29 cellular contexts compared by ENCODE assay signal in the genomic region with DNA sequence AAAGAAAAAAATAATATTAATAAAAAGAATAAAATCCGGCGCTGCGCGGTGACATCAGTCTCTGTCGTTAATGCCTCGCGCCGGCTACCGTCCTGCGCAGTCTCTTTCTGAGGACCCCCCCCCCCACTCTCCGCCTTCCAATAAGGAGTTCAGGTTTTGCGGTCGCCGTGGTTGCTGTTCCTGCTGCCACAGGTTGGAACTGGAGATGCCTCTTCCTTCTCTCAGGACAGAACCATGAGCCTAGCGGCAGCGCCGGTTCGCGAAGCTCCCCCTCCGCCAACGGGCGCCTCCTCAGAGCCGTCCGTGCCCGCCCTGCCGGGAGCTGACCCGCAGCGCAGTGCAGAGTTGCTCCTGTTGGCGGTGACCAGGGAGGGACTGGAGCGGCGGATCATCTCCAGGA.
"Had no signal": no experiment of that assay in that cellular context is flagged by ENCODE, and none has a peak within 500 bp of the region (broad histone marks: within the 10 kb centered on the region; RNA-seq: fewer than 3 reads in every experiment).

No MANE protein-coding gene starts in this region.

- H3K27me3 ChIP-seq: pancreas, tibial artery, upper lobe of right lung had no signal

- FAIRE-seq: kidney, pancreas, small intestine had no signal

- H3K36me3 ChIP-seq: pancreas, prostate gland, sigmoid colon, stomach, tibial artery, upper lobe of right lung had no signal

- H3K4me3 ChIP-seq: pancreas, prostate gland, sigmoid colon, stomach, tibial artery, upper lobe of right lung had no signal

- DNase-seq: activated CD4-positive, alpha-beta T cell treated with anti-CD3 and anti-CD28 coated beads, Interleukin-2, amount 10 ng/mL, durations not matched to agents 7 days and 5 days; activated CD4-positive, CD25-positive, alpha-beta regulatory T cell treated with anti-CD3 and anti-CD28 coated beads, Interleukin-2, amount 50 U/mL, for 72 hours; activated CD8-positive, alpha-beta T cell treated with anti-CD3 and anti-CD28 coated beads for 36 hours; activated naive CD8-positive, alpha-beta T cell treated with anti-CD3 and anti-CD28 coated beads, Interleukin-2, amount 50 U/mL, for 24 hours; activated T-cell treated with anti-CD3 and anti-CD28 coated beads, Interleukin-2, amount 50 U/mL, for 4 hours; amygdala; caudate nucleus; cortex of kidney; effector memory CD8-positive, alpha-beta T cell; erythroblast; foreskin fibroblast; hippocampal formation; kidney; left colon; mammary epithelial cell; naive B cell; retina; sigmoid colon; small intestine; stimulated activated CD4-positive, alpha-beta T cell treated with anti-CD3 and anti-CD28 coated beads, Interleukin-4, amount 100 ng/mL, for 4 hours; stimulated activated CD8-positive, alpha-beta memory T cell treated with anti-CD3 and anti-CD28 coated beads, Interleukin-4, amount 100 ng/mL, for 48 hours; stimulated activated naive B cell treated with anti-CD40 and anti-IgM and Interleukin-4, amounts not matched to agents 10 μg/mL and 1 μg/mL and 100 μg/mL, for 72 hours; stomach; T1000; tibial artery; upper lobe of right lung had no signal

- ATAC-seq: activated CD8-positive, alpha-beta T cell treated with anti-CD3 and anti-CD28 coated beads for 36 hours; activated naive CD8-positive, alpha-beta T cell treated with anti-CD3 and anti-CD28 coated beads, Interleukin-2, amount 50 U/mL, for 24 hours; activated T-cell treated with anti-CD3 and anti-CD28 coated beads, Interleukin-2, amount 50 U/mL, for 4 hours; activated T-helper 17 cell treated with anti-CD3 and anti-CD28 coated beads, Interleukin-2, amount 50 U/mL, for 72 hours; effector memory CD8-positive, alpha-beta T cell; left colon; pancreas; stimulated activated naive B cell treated with anti-CD40 and anti-IgM and Interleukin-4, amounts not matched to agents 10 μg/mL and 1 μg/mL and 100 μg/mL, for 72 hours; upper lobe of right lung had no signal

- H3K27ac ChIP-seq: pancreas, prostate gland, sigmoid colon, stomach, tibial artery, upper lobe of right lung had no signal

- H3K4me1 ChIP-seq: pancreas, prostate gland, sigmoid colon, stomach, tibial artery, upper lobe of right lung had no signal

- H3K9me3 ChIP-seq: pancreas, prostate gland, upper lobe of right lung had no signal
